Comparison of ENCODE assay signal across 1 cellular context in the genomic region with DNA sequence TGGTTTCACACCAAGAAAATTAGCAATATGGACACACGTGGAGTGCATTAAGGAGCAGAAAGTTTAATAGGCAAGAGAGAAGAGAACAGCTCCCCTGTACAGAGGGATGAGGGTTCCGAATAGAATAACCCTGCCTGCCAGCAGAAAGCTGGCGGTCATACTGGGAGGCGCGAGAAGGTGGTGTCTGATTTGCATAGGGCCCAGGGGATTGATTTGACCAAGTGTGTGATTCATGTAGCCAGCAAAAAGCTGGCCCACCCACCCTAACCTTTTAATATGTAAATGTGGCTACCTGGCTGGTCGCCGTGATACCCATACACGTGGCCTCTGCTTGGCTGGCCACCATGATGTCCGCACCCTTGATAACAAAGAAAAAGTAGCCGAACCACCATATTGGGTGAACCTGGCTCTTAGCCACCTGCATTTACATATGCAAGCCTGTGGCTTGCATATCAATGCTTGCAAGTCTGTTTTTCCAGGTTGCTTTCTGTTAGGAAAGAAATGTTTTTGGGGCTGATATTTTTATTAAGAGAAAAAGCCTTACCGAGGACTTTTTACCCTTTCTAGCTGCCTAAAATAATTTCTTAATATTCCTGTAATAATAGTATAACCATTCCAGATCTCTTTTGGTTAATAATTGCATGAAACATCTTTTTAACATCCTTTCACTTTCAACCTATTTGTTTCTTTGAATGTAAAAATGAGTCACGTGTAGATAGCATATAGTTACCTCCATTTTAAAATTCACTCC.
TF ChIP-seq lines count a peak whose summit lies in the region.

No MANE protein-coding gene starts in this region.

TF ChIP-seq in H1, 55 proteins besides CTCF, POLR2A, EP300 and RAD21:
- TF ChIP-seq, protein P1, sequence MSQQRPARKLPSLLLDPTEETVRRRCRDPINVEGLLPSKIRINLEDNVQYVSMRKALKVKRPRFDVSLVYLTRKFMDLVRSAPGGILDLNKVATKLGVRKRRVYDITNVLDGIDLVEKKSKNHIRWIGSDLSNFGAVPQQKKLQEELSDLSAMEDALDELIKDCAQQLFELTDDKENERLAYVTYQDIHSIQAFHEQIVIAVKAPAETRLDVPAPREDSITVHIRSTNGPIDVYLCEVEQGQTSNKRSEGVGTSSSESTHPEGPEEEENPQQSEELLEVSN (IDR thresholded peaks at IDR 0.05), result peak; percentile 62
- TF ChIP-seq SIX5 (IDR thresholded peaks at IDR 0.05; ENCODE audit: low read depth, low read length), result no peak
- TF ChIP-seq, protein P2, sequence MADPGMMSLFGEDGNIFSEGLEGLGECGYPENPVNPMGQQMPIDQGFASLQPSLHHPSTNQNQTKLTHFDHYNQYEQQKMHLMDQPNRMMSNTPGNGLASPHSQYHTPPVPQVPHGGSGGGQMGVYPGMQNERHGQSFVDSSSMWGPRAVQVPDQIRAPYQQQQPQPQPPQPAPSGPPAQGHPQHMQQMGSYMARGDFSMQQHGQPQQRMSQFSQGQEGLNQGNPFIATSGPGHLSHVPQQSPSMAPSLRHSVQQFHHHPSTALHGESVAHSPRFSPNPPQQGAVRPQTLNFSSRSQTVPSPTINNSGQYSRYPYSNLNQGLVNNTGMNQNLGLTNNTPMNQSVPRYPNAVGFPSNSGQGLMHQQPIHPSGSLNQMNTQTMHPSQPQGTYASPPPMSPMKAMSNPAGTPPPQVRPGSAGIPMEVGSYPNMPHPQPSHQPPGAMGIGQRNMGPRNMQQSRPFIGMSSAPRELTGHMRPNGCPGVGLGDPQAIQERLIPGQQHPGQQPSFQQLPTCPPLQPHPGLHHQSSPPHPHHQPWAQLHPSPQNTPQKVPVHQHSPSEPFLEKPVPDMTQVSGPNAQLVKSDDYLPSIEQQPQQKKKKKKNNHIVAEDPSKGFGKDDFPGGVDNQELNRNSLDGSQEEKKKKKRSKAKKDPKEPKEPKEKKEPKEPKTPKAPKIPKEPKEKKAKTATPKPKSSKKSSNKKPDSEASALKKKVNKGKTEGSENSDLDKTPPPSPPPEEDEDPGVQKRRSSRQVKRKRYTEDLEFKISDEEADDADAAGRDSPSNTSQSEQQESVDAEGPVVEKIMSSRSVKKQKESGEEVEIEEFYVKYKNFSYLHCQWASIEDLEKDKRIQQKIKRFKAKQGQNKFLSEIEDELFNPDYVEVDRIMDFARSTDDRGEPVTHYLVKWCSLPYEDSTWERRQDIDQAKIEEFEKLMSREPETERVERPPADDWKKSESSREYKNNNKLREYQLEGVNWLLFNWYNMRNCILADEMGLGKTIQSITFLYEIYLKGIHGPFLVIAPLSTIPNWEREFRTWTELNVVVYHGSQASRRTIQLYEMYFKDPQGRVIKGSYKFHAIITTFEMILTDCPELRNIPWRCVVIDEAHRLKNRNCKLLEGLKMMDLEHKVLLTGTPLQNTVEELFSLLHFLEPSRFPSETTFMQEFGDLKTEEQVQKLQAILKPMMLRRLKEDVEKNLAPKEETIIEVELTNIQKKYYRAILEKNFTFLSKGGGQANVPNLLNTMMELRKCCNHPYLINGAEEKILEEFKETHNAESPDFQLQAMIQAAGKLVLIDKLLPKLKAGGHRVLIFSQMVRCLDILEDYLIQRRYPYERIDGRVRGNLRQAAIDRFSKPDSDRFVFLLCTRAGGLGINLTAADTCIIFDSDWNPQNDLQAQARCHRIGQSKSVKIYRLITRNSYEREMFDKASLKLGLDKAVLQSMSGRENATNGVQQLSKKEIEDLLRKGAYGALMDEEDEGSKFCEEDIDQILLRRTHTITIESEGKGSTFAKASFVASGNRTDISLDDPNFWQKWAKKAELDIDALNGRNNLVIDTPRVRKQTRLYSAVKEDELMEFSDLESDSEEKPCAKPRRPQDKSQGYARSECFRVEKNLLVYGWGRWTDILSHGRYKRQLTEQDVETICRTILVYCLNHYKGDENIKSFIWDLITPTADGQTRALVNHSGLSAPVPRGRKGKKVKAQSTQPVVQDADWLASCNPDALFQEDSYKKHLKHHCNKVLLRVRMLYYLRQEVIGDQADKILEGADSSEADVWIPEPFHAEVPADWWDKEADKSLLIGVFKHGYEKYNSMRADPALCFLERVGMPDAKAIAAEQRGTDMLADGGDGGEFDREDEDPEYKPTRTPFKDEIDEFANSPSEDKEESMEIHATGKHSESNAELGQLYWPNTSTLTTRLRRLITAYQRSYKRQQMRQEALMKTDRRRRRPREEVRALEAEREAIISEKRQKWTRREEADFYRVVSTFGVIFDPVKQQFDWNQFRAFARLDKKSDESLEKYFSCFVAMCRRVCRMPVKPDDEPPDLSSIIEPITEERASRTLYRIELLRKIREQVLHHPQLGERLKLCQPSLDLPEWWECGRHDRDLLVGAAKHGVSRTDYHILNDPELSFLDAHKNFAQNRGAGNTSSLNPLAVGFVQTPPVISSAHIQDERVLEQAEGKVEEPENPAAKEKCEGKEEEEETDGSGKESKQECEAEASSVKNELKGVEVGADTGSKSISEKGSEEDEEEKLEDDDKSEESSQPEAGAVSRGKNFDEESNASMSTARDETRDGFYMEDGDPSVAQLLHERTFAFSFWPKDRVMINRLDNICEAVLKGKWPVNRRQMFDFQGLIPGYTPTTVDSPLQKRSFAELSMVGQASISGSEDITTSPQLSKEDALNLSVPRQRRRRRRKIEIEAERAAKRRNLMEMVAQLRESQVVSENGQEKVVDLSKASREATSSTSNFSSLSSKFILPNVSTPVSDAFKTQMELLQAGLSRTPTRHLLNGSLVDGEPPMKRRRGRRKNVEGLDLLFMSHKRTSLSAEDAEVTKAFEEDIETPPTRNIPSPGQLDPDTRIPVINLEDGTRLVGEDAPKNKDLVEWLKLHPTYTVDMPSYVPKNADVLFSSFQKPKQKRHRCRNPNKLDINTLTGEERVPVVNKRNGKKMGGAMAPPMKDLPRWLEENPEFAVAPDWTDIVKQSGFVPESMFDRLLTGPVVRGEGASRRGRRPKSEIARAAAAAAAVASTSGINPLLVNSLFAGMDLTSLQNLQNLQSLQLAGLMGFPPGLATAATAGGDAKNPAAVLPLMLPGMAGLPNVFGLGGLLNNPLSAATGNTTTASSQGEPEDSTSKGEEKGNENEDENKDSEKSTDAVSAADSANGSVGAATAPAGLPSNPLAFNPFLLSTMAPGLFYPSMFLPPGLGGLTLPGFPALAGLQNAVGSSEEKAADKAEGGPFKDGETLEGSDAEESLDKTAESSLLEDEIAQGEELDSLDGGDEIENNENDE (IDR thresholded peaks at IDR 0.05; ENCODE audit: insufficient replicate concordance, low read length), result peak; percentile 76
- TF ChIP-seq HDAC6 (IDR thresholded peaks at IDR 0.05; ENCODE audit: low read depth, low read length), result no peak
- peak; percentile 36; the same call in 1 of the 2 replicates for TF ChIP-seq JUND (IDR thresholded peaks at IDR 0.05; ENCODE audit: low read length)
- TF ChIP-seq, protein P3, sequence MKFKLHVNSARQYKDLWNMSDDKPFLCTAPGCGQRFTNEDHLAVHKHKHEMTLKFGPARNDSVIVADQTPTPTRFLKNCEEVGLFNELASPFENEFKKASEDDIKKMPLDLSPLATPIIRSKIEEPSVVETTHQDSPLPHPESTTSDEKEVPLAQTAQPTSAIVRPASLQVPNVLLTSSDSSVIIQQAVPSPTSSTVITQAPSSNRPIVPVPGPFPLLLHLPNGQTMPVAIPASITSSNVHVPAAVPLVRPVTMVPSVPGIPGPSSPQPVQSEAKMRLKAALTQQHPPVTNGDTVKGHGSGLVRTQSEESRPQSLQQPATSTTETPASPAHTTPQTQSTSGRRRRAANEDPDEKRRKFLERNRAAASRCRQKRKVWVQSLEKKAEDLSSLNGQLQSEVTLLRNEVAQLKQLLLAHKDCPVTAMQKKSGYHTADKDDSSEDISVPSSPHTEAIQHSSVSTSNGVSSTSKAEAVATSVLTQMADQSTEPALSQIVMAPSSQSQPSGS (IDR thresholded peaks at IDR 0.05; ENCODE audit: low read length), result peak; percentile 31; the same call in 1 of the 2 replicates
- TF ChIP-seq, protein P4, sequence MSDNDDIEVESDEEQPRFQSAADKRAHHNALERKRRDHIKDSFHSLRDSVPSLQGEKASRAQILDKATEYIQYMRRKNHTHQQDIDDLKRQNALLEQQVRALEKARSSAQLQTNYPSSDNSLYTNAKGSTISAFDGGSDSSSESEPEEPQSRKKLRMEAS (IDR thresholded peaks at IDR 0.05), result peak; percentile 98
- no peak for TF ChIP-seq PHF8 (conservative IDR thresholded peaks at IDR 0.05; ENCODE audit: low read depth, low read length)
- no peak for TF ChIP-seq CHD1 (IDR thresholded peaks at IDR 0.05; ENCODE audit: low read depth, low read length)
- 0 out of 2 replicates have a peak, but pooled peaks have one; percentile 59 for TF ChIP-seq TCF12 (IDR thresholded peaks at IDR 0.05; ENCODE audit: low read depth, low read length)
- peak; percentile 83 for TF ChIP-seq POLR2AphosphoS5 (IDR thresholded peaks at IDR 0.05; ENCODE audit: low read depth, low read length)
- TF ChIP-seq, protein P5, sequence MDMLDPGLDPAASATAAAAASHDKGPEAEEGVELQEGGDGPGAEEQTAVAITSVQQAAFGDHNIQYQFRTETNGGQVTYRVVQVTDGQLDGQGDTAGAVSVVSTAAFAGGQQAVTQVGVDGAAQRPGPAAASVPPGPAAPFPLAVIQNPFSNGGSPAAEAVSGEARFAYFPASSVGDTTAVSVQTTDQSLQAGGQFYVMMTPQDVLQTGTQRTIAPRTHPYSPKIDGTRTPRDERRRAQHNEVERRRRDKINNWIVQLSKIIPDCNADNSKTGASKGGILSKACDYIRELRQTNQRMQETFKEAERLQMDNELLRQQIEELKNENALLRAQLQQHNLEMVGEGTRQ (IDR thresholded peaks at IDR 0.05; ENCODE audit: low read length), result no peak
- TF ChIP-seq SP4 (IDR thresholded peaks at IDR 0.05; ENCODE audit: low read length), result no peak
- TF ChIP-seq POU5F1 (IDR thresholded peaks at IDR 0.05; ENCODE audit: low read depth, low read length), result peak; percentile 97
- TF ChIP-seq YY1 (IDR thresholded peaks at IDR 0.05; ENCODE audit: low read depth, low read length), result peak; percentile 99
- TF ChIP-seq FOSL1 (IDR thresholded peaks at IDR 0.05; ENCODE audit: insufficient read depth, low read depth, low read length), result no peak
- no peak for TF ChIP-seq EGR1 (IDR thresholded peaks at IDR 0.05; ENCODE audit: borderline replicate concordance, low read depth, low read length)
- no peak for TF ChIP-seq KDM5A (IDR thresholded peaks at IDR 0.05; ENCODE audit: low read length)
- 0 out of 2 replicates have a peak, but pooled peaks have one; percentile 46 for TF ChIP-seq RBBP5 (IDR thresholded peaks at IDR 0.05; ENCODE audit: borderline replicate concordance, low read depth, low read length)
- peak; percentile 87 for TF ChIP-seq SP1 (IDR thresholded peaks at IDR 0.05; ENCODE audit: low read depth, low read length)
- peak; percentile 84 for TF ChIP-seq TAF1 (IDR thresholded peaks at IDR 0.05; ENCODE audit: low read depth, low read length)
- peak; percentile 53 for TF ChIP-seq TAF7 (optimal IDR thresholded peaks at IDR 0.05; ENCODE audit: borderline replicate concordance, low read depth, low read length)
- TF ChIP-seq RFX5 (IDR thresholded peaks at IDR 0.05; ENCODE audit: borderline replicate concordance, low read depth, low read length), result no peak
- peak; percentile 83 for TF ChIP-seq ASH2L (IDR thresholded peaks at IDR 0.05; ENCODE audit: low read length)
- TF ChIP-seq MAFK (IDR thresholded peaks at IDR 0.05; ENCODE audit: low read depth, low read length), result no peak
- peak; percentile 84 for TF ChIP-seq TBP (IDR thresholded peaks at IDR 0.05; ENCODE audit: low read depth, low read length)
- TF ChIP-seq GABPA (IDR thresholded peaks at IDR 0.05; ENCODE audit: borderline replicate concordance, insufficient read depth, low read length), result no peak
